In the genomic region with DNA sequence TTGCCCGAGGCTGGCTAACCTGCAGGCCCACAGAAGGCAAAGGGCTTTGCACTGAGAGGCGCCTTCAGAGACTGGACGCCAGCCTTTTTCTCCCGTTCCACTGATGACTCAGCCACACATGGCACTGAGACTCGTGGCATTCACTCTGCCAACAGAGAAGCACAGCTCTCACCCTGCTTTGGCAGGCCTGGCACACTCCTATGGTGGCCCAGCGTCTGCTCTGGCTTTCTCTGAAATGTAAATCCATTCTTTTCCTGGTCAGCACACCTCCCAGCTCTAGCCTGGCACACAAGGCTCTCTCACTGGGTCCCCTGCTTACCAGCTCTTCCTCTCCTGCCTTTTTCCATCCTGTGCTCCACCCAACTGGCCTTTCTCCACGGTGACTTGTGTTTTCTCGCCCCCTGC, we compare ENCODE assay signal across 1 cellular context.
TF ChIP-seq lines count a peak whose summit lies in the region.

No MANE protein-coding gene starts in this region.

TF ChIP-seq in HCT116, 20 proteins besides CTCF, POLR2A, EP300 and RAD21 (continued from another document):
- TF ChIP-seq SP1 (IDR thresholded peaks at IDR 0.05; ENCODE audit: low read depth) (no peak), EGR1 (IDR thresholded peaks at IDR 0.05; ENCODE audit: low read depth) (no peak), ZFX (IDR thresholded peaks at IDR 0.05) (0 out of 2 replicates have a peak, but pooled peaks have one; percentile 31), TCF7L2 (IDR thresholded peaks at IDR 0.05; ENCODE audit: borderline replicate concordance, extremely low read depth, insufficient read depth, insufficient read length) (no peak), EZH2phosphoT487 (IDR thresholded peaks at IDR 0.05; ENCODE audit: borderline replicate concordance) (no peak)
- TF ChIP-seq, protein P1, sequence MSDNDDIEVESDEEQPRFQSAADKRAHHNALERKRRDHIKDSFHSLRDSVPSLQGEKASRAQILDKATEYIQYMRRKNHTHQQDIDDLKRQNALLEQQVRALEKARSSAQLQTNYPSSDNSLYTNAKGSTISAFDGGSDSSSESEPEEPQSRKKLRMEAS (IDR thresholded peaks at IDR 0.05) = peak; percentile 80
TF ChIP-seq in HCT116: peak in this region for 3.
